34 cellular contexts compared by ENCODE assay signal in genomic region chr13:29621841-29622240, GRCh38.
"Had no signal": no experiment of that assay in that cellular context is flagged by ENCODE, and none has a peak within 500 bp of the region (broad histone marks: within the 10 kb centered on the region; RNA-seq: fewer than 3 reads in every experiment).

No MANE protein-coding gene starts in this region.

- DNase-seq: activated CD4-positive, alpha-beta memory T cell treated with anti-CD3 and anti-CD28 coated beads for 36 hours; activated CD4-positive, alpha-beta T cell treated with anti-CD3 and anti-CD28 coated beads, Interleukin-2, amount 10 ng/mL, durations not matched to agents 24 days and 14 days; activated CD4-positive, CD25-positive, alpha-beta regulatory T cell treated with anti-CD3 and anti-CD28 coated beads, Interleukin-2, amount 50 U/mL, for 72 hours; activated CD8-positive, alpha-beta memory T cell treated with anti-CD3 and anti-CD28 coated beads, Interleukin-2, amount 50 U/mL, for 4 hours; activated gamma-delta T cell; activated naive CD4-positive, alpha-beta T cell treated with anti-CD3 and anti-CD28 coated beads, Interleukin-2, amount 10 ng/mL, durations not matched to agents 7 days and 5 days; activated naive CD8-positive, alpha-beta T cell treated with anti-CD3 and anti-CD28 coated beads, Interleukin-2, amount 10 ng/mL, durations not matched to agents 7 days and 5 days; activated T-cell treated with anti-CD3 and anti-CD28 coated beads, Interleukin-2, amount 50 U/mL, for 1 hour; caudate nucleus; endodermal cell; heart left ventricle; hypothalamus; immature natural killer cell; kidney; naive thymus-derived CD4-positive, alpha-beta T cell; ovary; right lobe of liver; stimulated activated CD4-positive, alpha-beta T cell treated with anti-CD3 and anti-CD28 coated beads, Interleukin-4, amount 100 ng/mL, for 24 hours; stimulated activated naive CD8-positive, alpha-beta T cell treated with anti-CD3 and anti-CD28 coated beads, Interleukin-15, amount 100 ng/mL, for 72 hours; substantia nigra; T-helper 17 cell; T1000; uterus had no signal

- H3K36me3 ChIP-seq: ascending aorta, esophagus muscularis mucosa, heart left ventricle, ovary, right lobe of liver, uterus had no signal

- H3K27ac Mint-ChIP-seq: activated CD4-positive, alpha-beta memory T cell treated with anti-CD3 and anti-CD28 coated beads for 36 hours; activated CD4-positive, alpha-beta T cell treated with anti-CD3 and anti-CD28 coated beads, Interleukin-2, amount 10 ng/mL, durations not matched to agents 24 days and 14 days; activated naive CD4-positive, alpha-beta T cell treated with anti-CD3 and anti-CD28 coated beads, Interleukin-2, amount 10 ng/mL, durations not matched to agents 7 days and 5 days; activated naive CD8-positive, alpha-beta T cell treated with anti-CD3 and anti-CD28 coated beads, Interleukin-2, amount 10 ng/mL, durations not matched to agents 7 days and 5 days; activated T-helper 1 cell treated with anti-CD3 and anti-CD28 coated beads, Interleukin-12 subunit alpha, Interleukin-12 subunit beta, Interleukin-2, Interleukin-4 antibody, amounts not matched to agents 30 ng/mL and 10 ng/mL and 1 ng/mL, durations not matched to agents 14 hours and 24 hours and 36 hours; dendritic cell treated with granulocyte-macrophage colony-stimulating factor and Interleukin-4, amounts not matched to agents 40 ng/mL and 50 ng/mL, for 4 days; endodermal cell; immature natural killer cell; mesothelial cell of epicardium; naive thymus-derived CD4-positive, alpha-beta T cell; progenitor cell of endocrine pancreas; stimulated activated effector memory CD8-positive, alpha-beta T cell treated with anti-CD3 and anti-CD28 coated beads, Interleukin-12 subunit alpha, Interleukin-12 subunit beta, amount 100 ng/mL, for 72 hours; stimulated activated naive CD8-positive, alpha-beta T cell treated with anti-CD3 and anti-CD28 coated beads, Interleukin-15, amount 100 ng/mL, for 72 hours; T-helper 17 cell; type B pancreatic cell had no signal

- H3K4me1 ChIP-seq: ascending aorta, esophagus muscularis mucosa, heart left ventricle, right lobe of liver, uterus had no signal

- ATAC-seq: heart left ventricle; naive thymus-derived CD4-positive, alpha-beta T cell; right lobe of liver; stimulated activated effector memory CD8-positive, alpha-beta T cell treated with anti-CD3 and anti-CD28 coated beads, Interleukin-12 subunit alpha, Interleukin-12 subunit beta, amount 100 ng/mL, for 72 hours; stimulated activated naive CD8-positive, alpha-beta T cell treated with anti-CD3 and anti-CD28 coated beads, Interleukin-15, amount 100 ng/mL, for 72 hours; T-helper 17 cell had no signal

- H3K4me3 ChIP-seq: ascending aorta, esophagus muscularis mucosa, heart left ventricle, ovary, right lobe of liver, skin epidermis, uterus had no signal

- H3K27ac ChIP-seq: ascending aorta, esophagus muscularis mucosa, foreskin keratinocyte, heart left ventricle, ovary, right lobe of liver, skin epidermis, uterus had no signal

- H3K9me3 ChIP-seq: ascending aorta, ovary, right lobe of liver, uterus had no signal

- H3K4me3 Mint-ChIP-seq: activated CD4-positive, alpha-beta memory T cell treated with anti-CD3 and anti-CD28 coated beads for 36 hours; activated CD4-positive, alpha-beta T cell treated with anti-CD3 and anti-CD28 coated beads, Interleukin-2, amount 10 ng/mL, durations not matched to agents 24 days and 14 days; activated naive CD4-positive, alpha-beta T cell treated with anti-CD3 and anti-CD28 coated beads, Interleukin-2, amount 10 ng/mL, durations not matched to agents 7 days and 5 days; activated naive CD8-positive, alpha-beta T cell treated with anti-CD3 and anti-CD28 coated beads, Interleukin-2, amount 10 ng/mL, durations not matched to agents 7 days and 5 days; activated T-helper 1 cell treated with anti-CD3 and anti-CD28 coated beads, Interleukin-12 subunit alpha, Interleukin-12 subunit beta, Interleukin-2, Interleukin-4 antibody, amounts not matched to agents 30 ng/mL and 10 ng/mL and 1 ng/mL, durations not matched to agents 14 hours and 24 hours and 36 hours; dendritic cell treated with granulocyte-macrophage colony-stimulating factor and Interleukin-4, amounts not matched to agents 40 ng/mL and 50 ng/mL, for 4 days; endodermal cell; immature natural killer cell; mesothelial cell of epicardium; naive thymus-derived CD4-positive, alpha-beta T cell; neural crest cell; stimulated activated effector memory CD8-positive, alpha-beta T cell treated with anti-CD3 and anti-CD28 coated beads, Interleukin-12 subunit alpha, Interleukin-12 subunit beta, amount 100 ng/mL, for 72 hours; stimulated activated naive CD8-positive, alpha-beta T cell treated with anti-CD3 and anti-CD28 coated beads, Interleukin-15, amount 100 ng/mL, for 72 hours; T-helper 17 cell; type B pancreatic cell had no signal

- H3K27me3 ChIP-seq: ascending aorta, esophagus muscularis mucosa, heart left ventricle, ovary, right lobe of liver, uterus had no signal

- H3K36me3 Mint-ChIP-seq: activated CD4-positive, alpha-beta memory T cell treated with anti-CD3 and anti-CD28 coated beads for 36 hours; activated naive CD4-positive, alpha-beta T cell treated with anti-CD3 and anti-CD28 coated beads, Interleukin-2, amount 10 ng/mL, durations not matched to agents 7 days and 5 days; activated naive CD8-positive, alpha-beta T cell treated with anti-CD3 and anti-CD28 coated beads, Interleukin-2, amount 10 ng/mL, durations not matched to agents 7 days and 5 days; immature natural killer cell; stimulated activated effector memory CD8-positive, alpha-beta T cell treated with anti-CD3 and anti-CD28 coated beads, Interleukin-12 subunit alpha, Interleukin-12 subunit beta, amount 100 ng/mL, for 72 hours; type B pancreatic cell had no signal

- H3K4me1 Mint-ChIP-seq: activated CD4-positive, alpha-beta T cell treated with anti-CD3 and anti-CD28 coated beads, Interleukin-2, amount 10 ng/mL, durations not matched to agents 24 days and 14 days; activated naive CD4-positive, alpha-beta T cell treated with anti-CD3 and anti-CD28 coated beads, Interleukin-2, amount 10 ng/mL, durations not matched to agents 7 days and 5 days; activated naive CD8-positive, alpha-beta T cell treated with anti-CD3 and anti-CD28 coated beads, Interleukin-2, amount 10 ng/mL, durations not matched to agents 7 days and 5 days; endodermal cell; immature natural killer cell; naive thymus-derived CD4-positive, alpha-beta T cell; neural crest cell; stimulated activated effector memory CD8-positive, alpha-beta T cell treated with anti-CD3 and anti-CD28 coated beads, Interleukin-12 subunit alpha, Interleukin-12 subunit beta, amount 100 ng/mL, for 72 hours; stimulated activated naive CD8-positive, alpha-beta T cell treated with anti-CD3 and anti-CD28 coated beads, Interleukin-15, amount 100 ng/mL, for 72 hours; T-helper 17 cell had no signal

- H3K9me3 Mint-ChIP-seq: activated naive CD4-positive, alpha-beta T cell treated with anti-CD3 and anti-CD28 coated beads, Interleukin-2, amount 10 ng/mL, durations not matched to agents 7 days and 5 days; activated T-helper 1 cell treated with anti-CD3 and anti-CD28 coated beads, Interleukin-12 subunit alpha, Interleukin-12 subunit beta, Interleukin-2, Interleukin-4 antibody, amounts not matched to agents 30 ng/mL and 10 ng/mL and 1 ng/mL, durations not matched to agents 14 hours and 24 hours and 36 hours; dendritic cell treated with granulocyte-macrophage colony-stimulating factor and Interleukin-4, amounts not matched to agents 40 ng/mL and 50 ng/mL, for 4 days; stimulated activated effector memory CD8-positive, alpha-beta T cell treated with anti-CD3 and anti-CD28 coated beads, Interleukin-12 subunit alpha, Interleukin-12 subunit beta, amount 100 ng/mL, for 72 hours had no signal
